ENCODE assay signal across 19 cellular contexts in genomic region chr3:60095511-60095910, GRCh38.
DNase-seq lines count a peak whose midpoint lies in the region; TF ChIP-seq lines count a peak whose summit lies in the region.
"Had no signal": no experiment of that assay in that cellular context is flagged by ENCODE, and none has a peak within 500 bp of the region (broad histone marks: within the 10 kb centered on the region; RNA-seq: fewer than 3 reads in every experiment).

No MANE protein-coding gene starts in this region.

- H3K4me3 Mint-ChIP-seq in endothelial cell (ENCODE audit: unreplicated experiment) (no peak overlapping the region), type B pancreatic cell (no peak overlapping the region), mesothelial cell of epicardium (no peak overlapping the region)
- H3K4me3 Mint-ChIP-seq: CD8-positive, alpha-beta memory T cell had no signal

- peak; percentile 26 for DNase-seq in NCI-H748 (lab: John Stamatoyannopoulos, UW; ENCODE audit: unreplicated experiment)
- no peak for DNase-seq in endothelial cell (ENCODE audit: low spot score)
- no peak for DNase-seq in type B pancreatic cell (ENCODE audit: extremely low spot score, unreplicated experiment)
- DNase-seq in mesothelial cell of epicardium (ENCODE audit: low spot score in 2 of 2, unreplicated experiment in 2 of 2): no peak
- no peak for DNase-seq in HuH-7 (ENCODE audit: low spot score)
- no peak for DNase-seq in GOT3 (lab: John Stamatoyannopoulos, UW)
- DNase-seq: ACHN; CD8-positive, alpha-beta memory T cell; GDM1; Kasumi-1; NCI-H2029; NCI-H2171 treated with DMSO at 0.1 percent for 48 hours; NCI-H446; NCI-H526 treated with DMSO at 0.1 percent for 48 hours; Peyer's patch; T-cell had no signal

- peaks cover 8% of the 10 kb centered on the region; the same call in 1 of the 2 replicates for H3K9me3 ChIP-seq in DOHH2 (ENCODE audit: control insufficient read depth, insufficient read depth, low read length)
- H3K9me3 ChIP-seq: Peyer's patch had no signal

- H3K27ac Mint-ChIP-seq in endothelial cell (ENCODE audit: unreplicated experiment): peak overlapping the region; percentile 79
- peak overlapping the region; percentile 30 for H3K27ac Mint-ChIP-seq in type B pancreatic cell
- no peak overlapping the region for H3K27ac Mint-ChIP-seq in mesothelial cell of epicardium
- H3K27ac Mint-ChIP-seq: IgD-negative memory B cell had no signal

- H3K9me3 Mint-ChIP-seq in endothelial cell (ENCODE audit: unreplicated experiment): no peaks in the 10 kb centered on the region
- peaks cover 5% of the 10 kb centered on the region for H3K9me3 Mint-ChIP-seq in type B pancreatic cell
- H3K9me3 Mint-ChIP-seq in mesothelial cell of epicardium: peaks cover 16% of the 10 kb centered on the region
- H3K9me3 Mint-ChIP-seq: T-cell had no signal

- H3F3A ChIP-seq in DOHH2 (ENCODE audit: control insufficient read depth, insufficient read depth): no peaks in the 10 kb centered on the region

- H3K4me3 ChIP-seq in DOHH2 (ENCODE audit: low read length): no peak overlapping the region
- H3K4me3 ChIP-seq: BLaER1 treated with 17β-estradiol and CSF1 and Interleukin-3, amounts not matched to agents 10 nM and 100 nM; Peyer's patch had no signal

- TF ChIP-seq CTCF in DOHH2 (IDR thresholded peaks at IDR 0.05; ENCODE audit: low read depth, low read length, poor library complexity, severe bottlenecking) (no peak), endothelial cell (IDR thresholded peaks at IDR 0.05; ENCODE audit: unreplicated experiment) (no peak), type B pancreatic cell (conservative IDR thresholded peaks at IDR 0.05) (no peak), mesothelial cell of epicardium (IDR thresholded peaks at IDR 0.05; ENCODE audit: unreplicated experiment) (no peak)

- H3K9me2 ChIP-seq in DOHH2 (replicated peaks; ENCODE audit: control insufficient read depth, low read length): no peaks in the 10 kb centered on the region

- H3K27ac ChIP-seq in DOHH2 (ENCODE audit: low read depth, low read length): no peak overlapping the region
- H3K27ac ChIP-seq: BLaER1 treated with 17β-estradiol and CSF1 and Interleukin-3, amounts not matched to agents 10 nM and 100 nM; Peyer's patch had no signal

- H3K4me2 ChIP-seq in DOHH2 (ENCODE audit: low read length): peak overlapping the region; percentile 25
- H3K4me2 ChIP-seq: BLaER1 treated with 17β-estradiol and CSF1 and Interleukin-3, amounts not matched to agents 10 nM and 100 nM had no signal

- H3K27me3 ChIP-seq in DOHH2 (ENCODE audit: control insufficient read depth, low read length): no peaks in the 10 kb centered on the region
- H3K27me3 ChIP-seq: BLaER1 treated with 17β-estradiol and CSF1 and Interleukin-3, amounts not matched to agents 10 nM and 100 nM; Peyer's patch had no signal

- no peaks in the 10 kb centered on the region for H3K27me3 Mint-ChIP-seq in endothelial cell (ENCODE audit: unreplicated experiment)
- H3K27me3 Mint-ChIP-seq in type B pancreatic cell: peaks cover 18% of the 10 kb centered on the region
- H3K27me3 Mint-ChIP-seq in mesothelial cell of epicardium (ENCODE audit: low read depth): no peaks in the 10 kb centered on the region
- H3K27me3 Mint-ChIP-seq: IgD-negative memory B cell, T-cell had no signal

- H3K4me1 ChIP-seq in DOHH2 (ENCODE audit: control insufficient read depth, low read length): peaks cover 13% of the 10 kb centered on the region
- H3K4me1 ChIP-seq: BLaER1 treated with 17β-estradiol and CSF1 and Interleukin-3, amounts not matched to agents 10 nM and 100 nM; Peyer's patch had no signal

- H3K36me3 Mint-ChIP-seq in endothelial cell (ENCODE audit: low read depth, unreplicated experiment) (no peaks in the 10 kb centered on the region), type B pancreatic cell (no peaks in the 10 kb centered on the region), mesothelial cell of epicardium (no peaks in the 10 kb centered on the region)
- H3K36me3 Mint-ChIP-seq: IgD-negative memory B cell, T-cell had no signal

- no peaks in the 10 kb centered on the region for H4K20me1 ChIP-seq in DOHH2 (ENCODE audit: control insufficient read depth, insufficient read depth, low read depth, low read length)
- H4K20me1 ChIP-seq: BLaER1 treated with 17β-estradiol and CSF1 and Interleukin-3, amounts not matched to agents 10 nM and 100 nM had no signal

- H3K79me2 ChIP-seq in DOHH2 (ENCODE audit: control insufficient read depth, low read length): no peaks in the 10 kb centered on the region

- H3K4me1 Mint-ChIP-seq in endothelial cell (ENCODE audit: unreplicated experiment): peaks cover 13% of the 10 kb centered on the region
- peaks cover 14% of the 10 kb centered on the region for H3K4me1 Mint-ChIP-seq in type B pancreatic cell (ENCODE audit: unreplicated experiment)
- peaks cover 23% of the 10 kb centered on the region for H3K4me1 Mint-ChIP-seq in mesothelial cell of epicardium

- H3K36me3 ChIP-seq in DOHH2 (ENCODE audit: control insufficient read depth, low read length): no peaks in the 10 kb centered on the region
- H3K36me3 ChIP-seq: BLaER1 treated with 17β-estradiol and CSF1 and Interleukin-3, amounts not matched to agents 10 nM and 100 nM; Peyer's patch had no signal
